In genomic region chr17:4892063-4892410, GRCh38 we compare ENCODE assay signal across 17 cellular contexts. TPM values are rescaled to one million over a fixed set of nuclear protein-coding genes. Genes with fewer than 3 reads are reported as not detected.
DNase-seq lines count a peak whose midpoint lies in the region; ATAC-seq lines count a peak whose summit lies in the region.
"Had no signal": no experiment of that assay in that cellular context is flagged by ENCODE, and none has a peak within 500 bp of the region (broad histone marks: within the 10 kb centered on the region; RNA-seq: fewer than 3 reads in every experiment).

No MANE protein-coding gene starts in this region.

- no peak overlapping the region for H3K4me2 ChIP-seq in neuronal stem cell (ENCODE audit: insufficient read depth, low read length, poor library complexity, severe bottlenecking)
- H3K4me2 ChIP-seq: BLaER1 had no signal

- H3K23ac ChIP-seq in neuronal stem cell (ENCODE audit: low read depth, low read length, poor library complexity) = peak overlapping the region; percentile 11

- peaks cover 52 to 86% of the 10 kb centered on the region in 2 donors for H3K36me3 ChIP-seq in neuronal stem cell (replicated peaks in 1 of 2; ENCODE audit: control insufficient read depth in 2 of 2, insufficient read depth in 2 of 2, low read length in 2 of 2)

- H3K27ac Mint-ChIP-seq in activated naive CD8-positive, alpha-beta T cell treated with anti-CD3 and anti-CD28 coated beads, Interleukin-2, amount 50 U/mL, for 24 hours = no peak overlapping the region
- H3K27ac Mint-ChIP-seq: B cell; CD8-positive, alpha-beta T cell had no signal

- H4K8ac ChIP-seq in neuronal stem cell (ENCODE audit: low read depth, low read length) = no peak overlapping the region

- H3K79me1 ChIP-seq in neuronal stem cell (ENCODE audit: low read depth, low read length) = peaks cover 4% of the 10 kb centered on the region

- intact Hi-C loops in Right ventricle myocardium superior (cut with DNase I) = no loop called here
- intact Hi-C loops in right cardiac atrium (cut with DNase I) = loop anchor here in 1 of 4 donors (10.0 kb wide), 1 partner anchor 157 kb away; the partner anchor contains the start of genes CXCL16, MED11 and ZMYND15

- WGBS in right cardiac atrium = 95% methylated on average over 15 of the region's 15 CpGs
- no CpG with 5 or more reads among the region's 15 CpGs for WGBS in neuronal stem cell (ENCODE audit: extremely low coverage in 2 of 2, insufficient read length in 2 of 2, insufficient replicate concordance in 1 of 2), 2 donors

- H3K9me3 Mint-ChIP-seq in activated naive CD8-positive, alpha-beta T cell treated with anti-CD3 and anti-CD28 coated beads, Interleukin-2, amount 50 U/mL, for 24 hours = no peaks in the 10 kb centered on the region
- H3K9me3 Mint-ChIP-seq: CD4-positive, CD25-positive, alpha-beta regulatory T cell; CD8-positive, alpha-beta T cell had no signal

- H3K9me3 ChIP-seq in right cardiac atrium (ENCODE audit: control insufficient read depth, low read length) (no peaks in the 10 kb centered on the region), neuronal stem cell (replicated peaks in 1 of 2; ENCODE audit: control insufficient read depth in 2 of 2, insufficient read depth in 1 of 2, low read depth in 1 of 2, low read length in 2 of 2) (no peaks in the 10 kb centered on the region)
- H3K9me3 ChIP-seq: BLaER1, Caco-2 had no signal

- H3K27me3 Mint-ChIP-seq in activated naive CD8-positive, alpha-beta T cell treated with anti-CD3 and anti-CD28 coated beads, Interleukin-2, amount 50 U/mL, for 24 hours = no peaks in the 10 kb centered on the region
- H3K27me3 Mint-ChIP-seq: B cell; CD4-positive, CD25-positive, alpha-beta regulatory T cell had no signal

- H3K27me3 ChIP-seq in right cardiac atrium (ENCODE audit: control insufficient read depth, insufficient read depth) = no peaks in the 10 kb centered on the region
- H3K27me3 ChIP-seq in neuronal stem cell (ENCODE audit: control insufficient read depth in 3 of 3, insufficient read depth in 3 of 3, low read depth in 1 of 3, low read length in 3 of 3) = no peaks in the 10 kb centered on the region
- H3K27me3 ChIP-seq: BLaER1 had no signal

- no peak overlapping the region for H2AFZ ChIP-seq in neuronal stem cell (ENCODE audit: low read length)

- no peak overlapping the region for H2BK120ac ChIP-seq in neuronal stem cell (ENCODE audit: low read depth, low read length)

- no peak overlapping the region for H2BK5ac ChIP-seq in neuronal stem cell (ENCODE audit: low read length)

- no peak overlapping the region for H4K91ac ChIP-seq in neuronal stem cell (ENCODE audit: low read depth, low read length, poor library complexity)

- peaks cover 8% of the 10 kb centered on the region for H3K36me3 Mint-ChIP-seq in activated naive CD8-positive, alpha-beta T cell treated with anti-CD3 and anti-CD28 coated beads, Interleukin-2, amount 50 U/mL, for 24 hours (ENCODE audit: low read depth)

- H2AK5ac ChIP-seq in neuronal stem cell (ENCODE audit: low read depth, low read length) = no peak overlapping the region

- ATAC-seq in Right ventricle myocardium superior (ENCODE audit: poor library complexity) (no peak), right cardiac atrium (no peak), esophagus mucosa (peak; percentile 3), HG02970 (IDR thresholded peaks at IDR 0.05; ENCODE audit: low FRiP score, unreplicated experiment) (no peak)
- ATAC-seq in activated naive CD8-positive, alpha-beta T cell treated with anti-CD3 and anti-CD28 coated beads, Interleukin-2, amount 50 U/mL, for 24 hours = no peak
- ATAC-seq: CD8-positive, alpha-beta T cell had no signal

- H2BK12ac ChIP-seq in neuronal stem cell (ENCODE audit: low read length) = no peak overlapping the region

- peak; percentile 6 for DNase-seq in Right ventricle myocardium superior
- no peak for DNase-seq in right cardiac atrium
- no peak for DNase-seq in neuronal stem cell (ENCODE audit: low spot score)
- DNase-seq in activated naive CD8-positive, alpha-beta T cell treated with anti-CD3 and anti-CD28 coated beads, Interleukin-2, amount 50 U/mL, for 24 hours = no peak
- DNase-seq: Caco-2; CD4-positive, CD25-positive, alpha-beta regulatory T cell; CD8-positive, alpha-beta T cell; DMS153; DND-41; GOT3; HCEC 1CT had no signal

- no peak overlapping the region for H3K4me3 Mint-ChIP-seq in activated naive CD8-positive, alpha-beta T cell treated with anti-CD3 and anti-CD28 coated beads, Interleukin-2, amount 50 U/mL, for 24 hours
- H3K4me3 Mint-ChIP-seq: B cell; CD4-positive, CD25-positive, alpha-beta regulatory T cell; CD8-positive, alpha-beta T cell had no signal

- H3K4me1 Mint-ChIP-seq in activated naive CD8-positive, alpha-beta T cell treated with anti-CD3 and anti-CD28 coated beads, Interleukin-2, amount 50 U/mL, for 24 hours = peaks cover 2% of the 10 kb centered on the region

- H3K4me3 ChIP-seq in right cardiac atrium (ENCODE audit: low read length) (no peak overlapping the region), neuronal stem cell (ENCODE audit: low read length in 2 of 2) (no peak overlapping the region)
- H3K4me3 ChIP-seq: BLaER1 had no signal

- H3K4ac ChIP-seq in neuronal stem cell (ENCODE audit: low read length) = no peak overlapping the region

- no peak overlapping the region for H3K18ac ChIP-seq in neuronal stem cell (ENCODE audit: low read length)

- H3K27ac ChIP-seq in right cardiac atrium (ENCODE audit: low read length) = no peak overlapping the region
- no peak overlapping the region for H3K27ac ChIP-seq in neuronal stem cell (replicated peaks; ENCODE audit: low read length)
- H3K27ac ChIP-seq: BLaER1, C4-2B had no signal

- H2BK15ac ChIP-seq in neuronal stem cell (ENCODE audit: low read length) = no peak overlapping the region

- H3K9ac ChIP-seq in neuronal stem cell (ENCODE audit: low read depth, low read length, poor library complexity) = no peak overlapping the region
- H3K9ac ChIP-seq: BLaER1 had no signal

- no peaks in the 10 kb centered on the region for H3K4me1 ChIP-seq in right cardiac atrium (ENCODE audit: control insufficient read depth, insufficient read depth, low read length)
- H3K4me1 ChIP-seq in neuronal stem cell (ENCODE audit: control insufficient read depth in 2 of 2, insufficient read depth in 1 of 2, low read depth in 1 of 2, low read length in 2 of 2) = no peaks in the 10 kb centered on the region
- H3K4me1 ChIP-seq: Caco-2 had no signal

- H3K14ac ChIP-seq in neuronal stem cell (ENCODE audit: low read length) = no peak overlapping the region

RNA-seq across cellular contexts. Expression of gene C17orf107, which starts 7.3 kb away (rescaled TPM):
- total RNA-seq in Right ventricle myocardium superior (0.51 TPM), right cardiac atrium (1 to 10 TPM; 2.7 to 3.3 (median 2.8) TPM), esophagus mucosa (1.3 TPM)
- polyA plus RNA-seq in right cardiac atrium = 3.6 TPM
- polyA plus RNA-seq in neuronal stem cell (2013, experiment 1 of 2) = 0.32 TPM
- 0.28 TPM for polyA plus RNA-seq in neuronal stem cell (2013, experiment 2 of 2)

RNA-seq across cellular contexts. Expression of gene CHRNE, which starts 10.9 kb away (rescaled TPM):
- total RNA-seq in Right ventricle myocardium superior = 0.30 TPM
- 100 to 1,000 TPM in 1 of 4 donors, 10 to 100 TPM in 3; 57.6 to 106 (median 68.9) TPM for total RNA-seq in right cardiac atrium
- 63.6 TPM for polyA plus RNA-seq in right cardiac atrium
- 0.32 TPM for total RNA-seq in esophagus mucosa
- polyA plus RNA-seq in neuronal stem cell (2013, experiment 1 of 2) = 0.17 TPM
- 0.12 TPM for polyA plus RNA-seq in neuronal stem cell (2013, experiment 2 of 2)
- total RNA-seq: Caco-2 had no signal

RNA-seq across cellular contexts. Expression of gene GP1BA, which starts 40.0 kb away (rescaled TPM):
- total RNA-seq in Right ventricle myocardium superior (not detected), right cardiac atrium (under 1 TPM in 1 of 4 donors, not detected in 3; 0.23 TPM), esophagus mucosa (not detected)
- polyA plus RNA-seq in right cardiac atrium = 0.16 TPM
- not detected for polyA plus RNA-seq in neuronal stem cell (2013, experiment 1 of 2)
- polyA plus RNA-seq in neuronal stem cell (2013, experiment 2 of 2) = not detected
- total RNA-seq: B cell; Caco-2; CD8-positive, alpha-beta T cell had no signal
- polyA plus RNA-seq: AG04450 had no signal

RNA-seq across cellular contexts. Expression of gene SLC25A11, which starts 47.8 kb away (rescaled TPM):
- total RNA-seq in Right ventricle myocardium superior (208 TPM), right cardiac atrium (100 to 1,000 TPM; 162 to 230 (median 202) TPM), esophagus mucosa (42.4 TPM)
- 200 TPM for polyA plus RNA-seq in right cardiac atrium
- polyA plus RNA-seq in neuronal stem cell (2013, experiment 1 of 2) = 44.7 TPM
- polyA plus RNA-seq in neuronal stem cell (2013, experiment 2 of 2) = 44.0 TPM

RNA-seq across cellular contexts. Expression of gene RNF167, which starts 48.0 kb away (rescaled TPM):
- total RNA-seq in Right ventricle myocardium superior (85.8 TPM), right cardiac atrium (100 to 1,000 TPM in 1 of 4 donors, 10 to 100 TPM in 3; 76.6 to 108 (median 87.5) TPM), esophagus mucosa (79.2 TPM)
- 124 TPM for polyA plus RNA-seq in right cardiac atrium
- polyA plus RNA-seq in neuronal stem cell (2013, experiment 1 of 2) = 110 TPM
- 109 TPM for polyA plus RNA-seq in neuronal stem cell (2013, experiment 2 of 2)

Comparison
In these comparisons a context has a peak if more than half of its experiments do, and no peak if none do; other contexts are left out.
1. RNA of gene CHRNE, which starts 10.9 kb away (total RNA-seq): 57.6 to 106 TPM in right cardiac atrium; 0.32 TPM in esophagus mucosa (single experiment) and 0.30 TPM in Right ventricle myocardium superior (single experiment); every median in the first group is over 10 times any median in the second.